ENCODE assay signal across 8 cellular contexts in genomic region chr4:54961357-54961975, GRCh38.
DNase-seq lines count a peak whose midpoint lies in the region; ATAC-seq and TF ChIP-seq lines count a peak whose summit lies in the region.

No MANE protein-coding gene starts in this region.

- H3K9me3 ChIP-seq in sigmoid colon, result no peaks in the 10 kb centered on the region

- H3K36me3 ChIP-seq in sigmoid colon, result no peaks in the 10 kb centered on the region

- TF ChIP-seq CTCF in fibroblast of the aortic adventitia (IDR thresholded peaks at IDR 0.05; ENCODE audit: insufficient read depth, low read length) (peak; percentile 72), sigmoid colon (IDR thresholded peaks at IDR 0.05) (peak in 3 of 4 experiments; percentile 16 to 26 (median 19))

- intact Hi-C loops in sigmoid colon (cut with DNase I), result no loop called here

- TF ChIP-seq EP300 in sigmoid colon (IDR thresholded peaks at IDR 0.05), result no peak

- H3K27me3 ChIP-seq in sigmoid colon, result no peaks in the 10 kb centered on the region

- no peaks in the 10 kb centered on the region for H3K4me1 ChIP-seq in sigmoid colon

- H3K27ac ChIP-seq in sigmoid colon, result no peak overlapping the region

- no peak for ATAC-seq in HG02588 (IDR thresholded peaks at IDR 0.05; ENCODE audit: unreplicated experiment)

- H3K4me3 ChIP-seq in fibroblast of the aortic adventitia (ENCODE audit: low read depth, low read length) (no peak overlapping the region), sigmoid colon (no peak overlapping the region)

- in situ Hi-C loops in KBM-7 (cut with MboI; ENCODE audit: low pct_unique_long_range_greater_than_20kb, low sequenced_read_pairs), result no loop called here

- TF ChIP-seq POLR2A in sigmoid colon (IDR thresholded peaks at IDR 0.05), result no peak

- 3 to 8% methylated on average over 1 of the region's 1 CpG for WGBS in sigmoid colon, 2 donors

- DNase-seq in SIG-M5 treated with dmso at 0.1 percent for 504 hours (lab: John Stamatoyannopoulos, UW; ENCODE audit: unreplicated experiment) (peak; percentile 5), SIG-M5 (lab: John Stamatoyannopoulos, UW) (no peak), KBM-7 (peak; percentile 40), SKM-1 (lab: John Stamatoyannopoulos, UW; ENCODE audit: unreplicated experiment) (peak; percentile 38), fibroblast of the aortic adventitia (ENCODE audit: low read depth) (peak; percentile 54), sigmoid colon (no peak), NK-92 (lab: John Stamatoyannopoulos, UW; ENCODE audit: unreplicated experiment) (no peak)

Comparison
In these comparisons a context has a peak if more than half of its experiments do, and no peak if none do; other contexts are left out.
1. DNase-seq: peak in SIG-M5 treated with dmso at 0.1 percent for 504 hours (single experiment), KBM-7 (single experiment), SKM-1 (single experiment) and fibroblast of the aortic adventitia (single experiment); none in SIG-M5 (single experiment), sigmoid colon (single experiment) and NK-92 (single experiment).